In the genomic region with DNA sequence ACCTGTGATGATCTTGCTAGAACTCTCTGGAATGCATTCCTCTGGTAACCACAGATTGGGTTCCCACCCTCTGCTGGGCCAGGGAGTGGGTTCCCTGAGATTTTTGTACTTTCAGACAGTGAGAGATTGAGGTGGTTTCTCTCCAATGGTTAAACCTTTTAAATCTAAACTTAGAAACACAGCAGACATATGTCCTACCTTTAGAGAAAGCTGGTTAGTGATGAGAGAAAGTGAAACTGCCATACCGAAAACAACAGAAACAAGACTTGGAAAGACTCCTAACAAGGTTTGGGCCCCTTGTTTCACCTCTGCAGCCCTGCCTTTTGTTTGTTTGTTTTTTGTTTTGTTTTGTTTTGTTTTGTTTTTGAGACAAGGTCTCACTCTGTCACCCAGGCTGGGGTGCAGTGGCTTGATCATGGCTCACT, we compare ENCODE assay signal across 10 cellular contexts. TPM values are rescaled to one million over a fixed set of nuclear protein-coding genes. Genes with fewer than 3 reads are reported as not detected.
A peak's percentile ranks its signal among the peaks of the same experiment; 100 is the strongest.
DNase-seq lines count a peak whose midpoint lies in the region; ATAC-seq and TF ChIP-seq lines count a peak whose summit lies in the region.
"Had no signal": no experiment of that assay in that cellular context is flagged by ENCODE, and none has a peak within 500 bp of the region (broad histone marks: within the 10 kb centered on the region; RNA-seq: fewer than 3 reads in every experiment).

No MANE protein-coding gene starts in this region.

- peaks cover 10% of the 10 kb centered on the region for H3K4me1 ChIP-seq in CD4-positive, alpha-beta memory T cell (ENCODE audit: insufficient read depth, low read length)
- H3K4me1 ChIP-seq in Caco-2 (no peaks in the 10 kb centered on the region), SJCRH30 (no peaks in the 10 kb centered on the region)

- peak overlapping the region in 6 of 7 donors; percentile 5 to 86 (median 69) for H3K27ac Mint-ChIP-seq in CD4-positive, alpha-beta memory T cell
- H3K27ac Mint-ChIP-seq in Caco-2 (ENCODE audit: unreplicated experiment), result no peak overlapping the region

- no peaks in the 10 kb centered on the region for H3K36me3 ChIP-seq in CD4-positive, alpha-beta memory T cell (ENCODE audit: insufficient read depth, low read length)
- H3K36me3 ChIP-seq in Caco-2 (ENCODE audit: control insufficient read depth, insufficient read depth, low read length), result no peaks in the 10 kb centered on the region
- H3K36me3 ChIP-seq in SJCRH30, result no peaks in the 10 kb centered on the region

- H3K27ac ChIP-seq in CD4-positive, alpha-beta memory T cell (ENCODE audit: low read depth, low read length), result no peak overlapping the region
- no peak overlapping the region for H3K27ac ChIP-seq in SJCRH30

- ATAC-seq in GM18907 (IDR thresholded peaks at IDR 0.05; ENCODE audit: unreplicated experiment) (peak; percentile 89), HG02678 (IDR thresholded peaks at IDR 0.05; ENCODE audit: unreplicated experiment) (peak; percentile 91), HG03575 (IDR thresholded peaks at IDR 0.05; ENCODE audit: extremely low read depth, insufficient number of reproducible peaks, low FRiP score, unreplicated experiment) (peak; percentile 53)

- no peak for TF ChIP-seq CTCF in Caco-2 (IDR thresholded peaks at IDR 0.05; ENCODE audit: insufficient read depth in 1 of 2, low read depth in 1 of 2, low read length in 1 of 2, severe bottlenecking in 1 of 2, unreplicated experiment in 1 of 2)

- CTCF ChIA-PET in CD4-positive, alpha-beta memory T cell (lab: Charles Lee; ENCODE audit: partially characterized antibody), result interaction anchor here (1.1 to 1.5 kb wide), 2 partner anchors 9 to 51 kb away, joined by 3 to 5 read pairs; a partner anchor contains a TSS
- CTCF ChIA-PET in Caco-2 (lab: Charles Lee), result no interaction called here

- H3K27me3 Mint-ChIP-seq in CD4-positive, alpha-beta memory T cell, result no peaks in the 10 kb centered on the region
- H3K27me3 Mint-ChIP-seq in Caco-2 (ENCODE audit: insufficient read depth, unreplicated experiment), result no peaks in the 10 kb centered on the region

- intact Hi-C loops in CD4-positive, alpha-beta memory T cell (cut with micrococcal nuclease), result no loop called here
- intact Hi-C loops in Caco-2 (cut with micrococcal nuclease; ENCODE audit: unreplicated experiment), result no loop called here

- no peaks in the 10 kb centered on the region for H3K36me3 Mint-ChIP-seq in CD4-positive, alpha-beta memory T cell
- H3K36me3 Mint-ChIP-seq in Caco-2 (ENCODE audit: insufficient read depth, unreplicated experiment), result no peaks in the 10 kb centered on the region

- peaks cover 9 to 13% (median 9%) of the 10 kb centered on the region in 4 donors for H3K4me1 Mint-ChIP-seq in CD4-positive, alpha-beta memory T cell
- H3K4me1 Mint-ChIP-seq in Caco-2 (ENCODE audit: low read depth, unreplicated experiment), result no peaks in the 10 kb centered on the region

- no TSS peak for BruUV-seq in Caco-2 (replicated peaks; lab: Mats Ljungman, UMichigan)

- H3K4me3 Mint-ChIP-seq in CD4-positive, alpha-beta memory T cell, result peak overlapping the region; percentile 57 to 82 (median 74)
- no peak overlapping the region for H3K4me3 Mint-ChIP-seq in Caco-2 (ENCODE audit: unreplicated experiment)

- no peaks in the 10 kb centered on the region for H3K27me3 ChIP-seq in CD4-positive, alpha-beta memory T cell (ENCODE audit: insufficient read depth, low read length)
- H3K27me3 ChIP-seq in Caco-2 (replicated peaks; ENCODE audit: control insufficient read depth, insufficient read depth, low read length) (no peaks in the 10 kb centered on the region), SJCRH30 (no peaks in the 10 kb centered on the region)

- no peak overlapping the region for H3K4me3 ChIP-seq in CD4-positive, alpha-beta memory T cell (ENCODE audit: low read length in 2 of 2)
- H3K4me3 ChIP-seq in Caco-2 (ENCODE audit: low read depth, low read length) (no peak overlapping the region), SJCRH30 (no peak overlapping the region)

- H3K9me3 Mint-ChIP-seq in CD4-positive, alpha-beta memory T cell, result no peaks in the 10 kb centered on the region
- no peaks in the 10 kb centered on the region for H3K9me3 Mint-ChIP-seq in Caco-2 (ENCODE audit: unreplicated experiment)

- POLR2A ChIA-PET in CD4-positive, alpha-beta memory T cell (lab: Charles Lee; ENCODE audit: partially characterized antibody), result interaction anchor here (0.9 to 1.8 kb wide), 3 partner anchors 9 to 96 kb away, joined by 4 to 6 read pairs (median 5); a partner anchor contains a TSS
- POLR2A ChIA-PET in Caco-2 (lab: Charles Lee), result no interaction called here

- no peaks in the 10 kb centered on the region for H3K9me3 ChIP-seq in CD4-positive, alpha-beta memory T cell (ENCODE audit: control insufficient read depth in 1 of 2, low read length in 2 of 2)
- no peaks in the 10 kb centered on the region for H3K9me3 ChIP-seq in Caco-2
- H3K9me3 ChIP-seq in SJCRH30 (replicated peaks), result no peaks in the 10 kb centered on the region

- no peak for DNase-seq in CD4-positive, alpha-beta memory T cell
- DNase-seq in Caco-2, result no peak
- DNase-seq in NCI-H187 (lab: John Stamatoyannopoulos, UW), result no peak
- DNase-seq in Kasumi-1 (lab: John Stamatoyannopoulos, UW), result no peak
- no peak for DNase-seq in SJCRH30
- DNase-seq: amygdala, NCI-H2171 had no signal

RNA-seq across cellular contexts. Expression of a gene that starts 9.7 kb away (rescaled TPM):
- total RNA-seq in CD4-positive, alpha-beta memory T cell, result 10 to 100 TPM; 12.2 to 12.4 TPM
- polyA plus RNA-seq in CD4-positive, alpha-beta memory T cell, result 10 to 100 TPM; 12.5 to 15.2 TPM
- total RNA-seq in Caco-2 (2022), result 15.2 and 16.9 TPM in 2 replicates
- total RNA-seq in SJCRH30 (2014; rRNA removed; shearing (Covaris generic)), result 18.9 and 22.5 TPM in 2 replicates
